In genomic region chr1:161265305-161265704, GRCh38 we compare ENCODE assay signal across 2 cellular contexts.
TF ChIP-seq lines count a peak whose summit lies in the region.

No MANE protein-coding gene starts in this region.

TF ChIP-seq in HEK293, 187 proteins besides CTCF, POLR2A, EP300 and RAD21:
- TF ChIP-seq ZIC2 (tag by site-specific recombination; IDR thresholded peaks at IDR 0.05) = no peak
- TF ChIP-seq ZNF121 (tag by site-specific recombination; IDR thresholded peaks at IDR 0.05) = peak; percentile 29; the same call in 1 of the 2 replicates

TF ChIP-seq in H1, 55 proteins besides CTCF, POLR2A, EP300 and RAD21:
- no peak for TF ChIP-seq PHF8 (conservative IDR thresholded peaks at IDR 0.05; ENCODE audit: low read depth, low read length)
- 0 out of 2 replicates have a peak, but pooled peaks have one; percentile 8 for TF ChIP-seq TEAD4 (IDR thresholded peaks at IDR 0.05; ENCODE audit: low read depth, low read length)
